Comparison of ENCODE assay signal across 8 cellular contexts in the genomic region with DNA sequence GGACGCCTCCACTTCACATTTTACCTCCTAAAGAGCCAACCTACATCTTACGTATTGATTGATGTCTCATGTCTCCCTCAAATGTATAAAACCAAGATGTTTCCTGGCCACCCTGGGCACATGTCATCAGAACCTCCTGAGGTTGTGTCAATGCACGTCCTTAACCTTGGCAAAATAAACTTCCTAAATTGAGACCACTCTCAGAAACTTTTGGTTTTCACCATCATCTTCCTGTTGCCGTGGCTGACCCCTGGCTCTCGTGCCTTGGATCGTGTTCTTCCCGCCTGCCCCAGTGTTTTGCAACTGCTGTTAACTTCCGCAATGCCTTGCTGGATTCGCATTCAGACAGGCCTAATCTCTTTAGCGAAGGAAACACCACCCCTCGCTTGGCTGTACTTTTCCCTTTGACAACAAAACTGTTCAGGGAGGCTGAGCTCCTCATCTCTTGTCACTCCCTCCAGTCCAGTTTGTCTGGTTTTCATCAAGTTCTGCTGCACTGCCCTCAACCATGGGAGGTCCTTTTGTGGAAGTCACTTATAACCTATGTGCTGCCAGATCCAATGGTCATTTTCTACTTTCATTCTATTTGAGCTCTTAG. TPM values are rescaled to one million over a fixed set of nuclear protein-coding genes. Genes with fewer than 3 reads are reported as not detected.
DNase-seq lines count a peak whose midpoint lies in the region; ATAC-seq and TF ChIP-seq lines count a peak whose summit lies in the region.

No MANE protein-coding gene starts in this region.

- H3K27ac ChIP-seq in VCaP (peak overlapping the region; percentile 96), gastrocnemius medialis (peak overlapping the region; percentile 73 to 89 (median 80))

- in situ Hi-C loops in gastrocnemius medialis (cut with MboI; ENCODE audit: low sequenced_read_pairs in 4 of 4) = no loop called here

- peak; percentile 35 for DNase-seq in HT-29 (ENCODE audit: low spot score)
- DNase-seq in left ventricle myocardium superior = peak; percentile 45
- DNase-seq in gastrocnemius medialis = peak; percentile 18 to 37
- no peak for DNase-seq in superior temporal gyrus (ENCODE audit: extremely low spot score)

- no peak overlapping the region for H3K4me3 ChIP-seq in gastrocnemius medialis

- no peaks in the 10 kb centered on the region for H3K27me3 ChIP-seq in gastrocnemius medialis

- H3K4me1 ChIP-seq in gastrocnemius medialis = peaks cover 0 to 4% of the 10 kb centered on the region in 2 donors

- TF ChIP-seq POLR2A in gastrocnemius medialis (IDR thresholded peaks at IDR 0.05) = no peak

- peak; percentile 5 for ATAC-seq in left ventricle myocardium superior
- no peak for ATAC-seq in gastrocnemius medialis
- no peak for ATAC-seq in GM19351 (IDR thresholded peaks at IDR 0.05; ENCODE audit: unreplicated experiment)
- ATAC-seq in GM18873 (IDR thresholded peaks at IDR 0.05; ENCODE audit: low FRiP score, unreplicated experiment) = no peak
- no peak for ATAC-seq in GM21423 (IDR thresholded peaks at IDR 0.05; ENCODE audit: unreplicated experiment)

- no peaks in the 10 kb centered on the region for H3K36me3 ChIP-seq in gastrocnemius medialis

- H3K9me3 ChIP-seq in gastrocnemius medialis = no peaks in the 10 kb centered on the region

- TF ChIP-seq CTCF in VCaP (conservative IDR thresholded peaks at IDR 0.05) (no peak), gastrocnemius medialis (IDR thresholded peaks at IDR 0.05 in 4 of 5, conservative IDR thresholded peaks at IDR 0.05 in 1 of 5) (no peak)

- intact Hi-C loops in left ventricle myocardium superior (cut with micrococcal nuclease) = no loop called here
- intact Hi-C loops in gastrocnemius medialis (cut with DNase I; ENCODE audit: low total_unique reads) = loop anchor here (5.0 kb wide), 1 partner anchor 510 kb away; a partner anchor contains a TSS

RNA-seq across cellular contexts. Expression of a gene that starts 1.2 kb away (rescaled TPM):
- 45.9 and 54.2 TPM in 2 replicates for total RNA-seq in HT-29 (2014; rRNA removed; shearing (Covaris generic))
- total RNA-seq in left ventricle myocardium superior = 16.9 TPM
- total RNA-seq in gastrocnemius medialis = 10 to 100 TPM in 1 of 4 donors, 1 to 10 TPM in 3; 2.4 to 11.7 (median 3.6) TPM
